Comparison of ENCODE assay signal across 8 cellular contexts in the genomic region with DNA sequence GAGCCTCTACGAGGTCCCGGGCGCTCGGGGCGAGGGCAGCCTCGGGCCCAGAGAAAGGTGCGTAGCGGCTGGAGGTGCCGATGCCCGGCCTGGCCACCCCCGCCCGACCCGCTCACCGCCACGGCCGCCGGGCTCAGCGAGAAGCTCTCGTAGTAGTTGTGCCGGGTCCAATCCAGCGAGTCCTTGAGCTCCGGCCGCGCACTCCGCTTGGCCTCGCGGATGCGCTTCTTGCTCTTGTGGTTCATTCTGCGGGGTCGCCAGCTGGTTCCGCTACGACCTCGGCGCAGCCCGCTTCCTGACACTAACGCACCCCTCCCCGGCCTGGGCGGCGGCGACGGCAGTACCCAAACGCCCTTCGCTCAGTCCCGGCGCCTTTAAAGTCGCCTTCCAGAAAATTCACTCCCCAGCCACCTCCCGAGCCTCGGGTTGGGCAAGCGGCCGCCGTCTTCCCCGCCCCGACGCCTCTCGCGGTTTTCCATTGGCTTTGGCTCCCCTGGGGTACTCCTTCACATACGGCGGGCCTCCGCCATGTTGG. TPM values are rescaled to one million over a fixed set of nuclear protein-coding genes. Genes with fewer than 3 reads are reported as not detected.
A peak's percentile ranks its signal among the peaks of the same experiment; 100 is the strongest.
DNase-seq lines count a peak whose midpoint lies in the region; ATAC-seq, FAIRE-seq and TF ChIP-seq lines count a peak whose summit lies in the region.

Gene JMJD6 (minus strand): TSS at position 376 of the 535 bp plus-strand sequence. CDS start 131 bp downstream, at position 245.

- H3F3A ChIP-seq in Loucy (ENCODE audit: low read depth) = 0 out of 2 replicates have a peak, but pooled peaks cover 3% of the 10 kb centered on the region

- peaks cover 19 to 54% (median 41%) of the 10 kb centered on the region in 3 experiments; a peak in 6 of 7 replicates for H3K36me3 Mint-ChIP-seq in H9 (ENCODE audit: insufficient read depth in 1 of 3, low read depth in 3 of 3)
- H3K36me3 Mint-ChIP-seq in activated naive CD8-positive, alpha-beta T cell treated with anti-CD3 and anti-CD28 coated beads, Interleukin-2, amount 50 U/mL, for 24 hours (ENCODE audit: low read depth) = peaks cover 69% of the 10 kb centered on the region

- peak within 1 kb of the TSS; percentile 65 to 94 (median 89); a peak in 6 of 7 replicates for H3K27ac Mint-ChIP-seq in H9
- H3K27ac Mint-ChIP-seq in activated naive CD8-positive, alpha-beta T cell treated with anti-CD3 and anti-CD28 coated beads, Interleukin-2, amount 50 U/mL, for 24 hours = peak within 1 kb of the TSS; percentile 92

- H3K9me3 ChIP-seq in H9 (ENCODE audit: control insufficient read depth, low read depth, low read length) (no peaks in the 10 kb centered on the region), Loucy (ENCODE audit: insufficient read depth, low read depth, low read length) (no peaks in the 10 kb centered on the region), pancreas (no peaks in the 10 kb centered on the region)

- H3K56ac ChIP-seq in H9 (ENCODE audit: insufficient read length, low read depth, low read length) = peak within 1 kb of the TSS; percentile 52

- no peak within 1 kb of the TSS for H2BK12ac ChIP-seq in H9 (ENCODE audit: insufficient read length, low read depth, low read length)

- H3K23ac ChIP-seq in H9 (ENCODE audit: insufficient read length, low read depth, low read length) = no peak within 1 kb of the TSS

- peaks cover 13% of the 10 kb centered on the region for H3K23me2 ChIP-seq in H9 (ENCODE audit: insufficient read length, low read depth, low read length, poor library complexity, severe bottlenecking)

- no peaks in the 10 kb centered on the region for H4K20me1 ChIP-seq in H9 (ENCODE audit: control insufficient read depth, insufficient read depth, insufficient read length)
- H4K20me1 ChIP-seq in Loucy (ENCODE audit: insufficient read depth, low read length, poor library complexity, severe bottlenecking) = peaks cover 64% of the 10 kb centered on the region

- peak within 1 kb of the TSS; percentile 88 to 92 for H3K4me3 Mint-ChIP-seq in H9
- H3K4me3 Mint-ChIP-seq in activated naive CD8-positive, alpha-beta T cell treated with anti-CD3 and anti-CD28 coated beads, Interleukin-2, amount 50 U/mL, for 24 hours = peak within 1 kb of the TSS; percentile 96

- peak within 1 kb of the TSS; percentile 27 for H2BK5ac ChIP-seq in H9 (ENCODE audit: insufficient read length, low read length)

- H2AFZ ChIP-seq in H9 (ENCODE audit: low read length) (no peak within 1 kb of the TSS), Loucy (ENCODE audit: low read length) (peak within 1 kb of the TSS; percentile 86)

- peak within 1 kb of the TSS; percentile 98 for H3K18ac ChIP-seq in H9 (ENCODE audit: insufficient read length, low read depth, low read length)

- H4K5ac ChIP-seq in H9 (ENCODE audit: insufficient read length, low read depth, low read length) = no peak within 1 kb of the TSS

- no peak within 1 kb of the TSS for H4K8ac ChIP-seq in H9 (replicated peaks; ENCODE audit: insufficient read length, low read depth, low read length)

- WGBS in H9 (ENCODE audit: extremely low coverage, insufficient read length, low lambda C conversion rate) = no CpG with 5 or more reads among the region's 59 CpGs
- 1% methylated on average over 58 to 59 of the region's 59 CpGs for WGBS in pancreas, 2 donors
- under 1% methylated on average over 59 of the region's 59 CpGs for WGBS in urinary bladder

- peaks cover 14 to 15% of the 10 kb centered on the region in 2 experiments for H3K4me1 Mint-ChIP-seq in H9
- peaks cover 66% of the 10 kb centered on the region for H3K4me1 Mint-ChIP-seq in activated naive CD8-positive, alpha-beta T cell treated with anti-CD3 and anti-CD28 coated beads, Interleukin-2, amount 50 U/mL, for 24 hours

- no peak within 1 kb of the TSS for H3T11ph ChIP-seq in H9 (ENCODE audit: low read length)

- H3K9me2 ChIP-seq in Loucy (replicated peaks; ENCODE audit: low read depth, low read length) = no peaks in the 10 kb centered on the region

- no peaks in the 10 kb centered on the region for H3K9me3 Mint-ChIP-seq in H9
- H3K9me3 Mint-ChIP-seq in activated naive CD8-positive, alpha-beta T cell treated with anti-CD3 and anti-CD28 coated beads, Interleukin-2, amount 50 U/mL, for 24 hours = no peaks in the 10 kb centered on the region

- H3K27ac ChIP-seq in H9 (ENCODE audit: insufficient read length, low read depth, low read length) (peak within 1 kb of the TSS; percentile 57), pancreas (peak within 1 kb of the TSS; percentile 99 to 100 (median 100)), urinary bladder (ENCODE audit: low read depth) (peak within 1 kb of the TSS; percentile 100)

- H2AK5ac ChIP-seq in H9 (ENCODE audit: insufficient read length, low read length) = no peak within 1 kb of the TSS

- H3K4me3 ChIP-seq in GM08714 (ENCODE audit: low read length) (peak within 1 kb of the TSS; percentile 93), Loucy (ENCODE audit: low read length, poor library complexity, severe bottlenecking) (peak within 1 kb of the TSS; percentile 90), pancreas (peak within 1 kb of the TSS; percentile 77 to 97 (median 88)), urinary bladder (ENCODE audit: low read depth, low read length) (peak within 1 kb of the TSS; percentile 89)

- DNase-seq in H9 = peak; percentile 99
- DNase-seq in RPMI8226 = peak; percentile 96
- DNase-seq in activated naive CD8-positive, alpha-beta T cell treated with anti-CD3 and anti-CD28 coated beads, Interleukin-2, amount 50 U/mL, for 24 hours = peak; percentile 94
- peak; percentile 98 for DNase-seq in cardiac septum (ENCODE audit: low spot score)
- peak; percentile 94 to 98 (median 97) for DNase-seq in pancreas

- TF ChIP-seq CTCF in H9 (conservative IDR thresholded peaks at IDR 0.05) (no peak), Loucy (conservative IDR thresholded peaks at IDR 0.05; ENCODE audit: low read length) (no peak), pancreas (IDR thresholded peaks at IDR 0.05) (no peak)

- peak within 1 kb of the TSS; percentile 32; the same call in 1 of the 2 replicates for H3K4ac ChIP-seq in H9 (ENCODE audit: low read depth, low read length)

- H3K4me1 ChIP-seq in H9 (ENCODE audit: insufficient read depth, low read length) (no peaks in the 10 kb centered on the region), Loucy (ENCODE audit: insufficient read depth, low read length, poor library complexity, severe bottlenecking) (peaks cover 48% of the 10 kb centered on the region), pancreas (peaks cover 14 to 33% (median 25%) of the 10 kb centered on the region in 3 donors), urinary bladder (ENCODE audit: insufficient read depth) (peaks cover 2% of the 10 kb centered on the region)

- H2BK120ac ChIP-seq in H9 (ENCODE audit: low read depth, low read length, poor library complexity, severe bottlenecking) = peak within 1 kb of the TSS; percentile 31

- no peaks in the 10 kb centered on the region for H3K27me3 Mint-ChIP-seq in H9 (ENCODE audit: low read depth)
- H3K27me3 Mint-ChIP-seq in activated naive CD8-positive, alpha-beta T cell treated with anti-CD3 and anti-CD28 coated beads, Interleukin-2, amount 50 U/mL, for 24 hours = no peaks in the 10 kb centered on the region

- H2BK20ac ChIP-seq in H9 (ENCODE audit: low read depth, low read length, poor library complexity, severe bottlenecking) = no peak within 1 kb of the TSS

- H3K9ac ChIP-seq in H9 (ENCODE audit: extremely low read depth, insufficient read length, low read length) (peak within 1 kb of the TSS; percentile 95), Loucy (ENCODE audit: low read depth, low read length, poor library complexity, severe bottlenecking) (peak within 1 kb of the TSS; percentile 99)

- H3K4me2 ChIP-seq in H9 (ENCODE audit: insufficient read depth, insufficient read length, low read length) (peak within 1 kb of the TSS; percentile 94), Loucy (ENCODE audit: low read depth, low read length, poor library complexity, severe bottlenecking) (peak within 1 kb of the TSS; percentile 99)

- no peak for FAIRE-seq in pancreas (lab: Jason Lieb, UNC)

- H3K36me3 ChIP-seq in Loucy (ENCODE audit: insufficient read depth, low read length) (peaks cover 24% of the 10 kb centered on the region), pancreas (peaks cover 0 to 32% (median 19%) of the 10 kb centered on the region in 3 donors), urinary bladder (ENCODE audit: insufficient read depth) (peaks cover 3% of the 10 kb centered on the region)

- H3K27me3 ChIP-seq in H9 (ENCODE audit: insufficient read depth, low read length) = no peaks in the 10 kb centered on the region
- no peaks in the 10 kb centered on the region for H3K27me3 ChIP-seq in Loucy (ENCODE audit: insufficient read depth, low read length, poor library complexity, severe bottlenecking)
- H3K27me3 ChIP-seq in pancreas = no peaks in the 10 kb centered on the region

- peak; percentile 89 for ATAC-seq in activated naive CD8-positive, alpha-beta T cell treated with anti-CD3 and anti-CD28 coated beads, Interleukin-2, amount 50 U/mL, for 24 hours
- peak; percentile 85 to 91 (median 89) for ATAC-seq in pancreas

- H3K79me1 ChIP-seq in H9 (ENCODE audit: insufficient read depth, low read depth, low read length, poor library complexity, severe bottlenecking) = peaks cover 11% of the 10 kb centered on the region

- no peak within 1 kb of the TSS for H2BK15ac ChIP-seq in H9 (ENCODE audit: low read depth, low read length)

- H4K91ac ChIP-seq in H9 (ENCODE audit: insufficient read length, low read depth, low read length) = peak within 1 kb of the TSS; percentile 98

- peak within 1 kb of the TSS; percentile 99 for H3K14ac ChIP-seq in H9 (ENCODE audit: insufficient read depth, low read length)

- H3K79me2 ChIP-seq in H9 (ENCODE audit: insufficient read depth, low read length) = peaks cover 9% of the 10 kb centered on the region; the same call in 1 of the 2 replicates
- peaks cover 90% of the 10 kb centered on the region for H3K79me2 ChIP-seq in Loucy (ENCODE audit: insufficient read depth, low read length)

- intact Hi-C loops in cardiac septum (cut with DNase I) (loop anchor here (1.0 kb wide), 1 partner anchor 11 kb away; the partner anchor contains the start of gene SRSF2), pancreas (cut with DNase I) (no loop called here)

RNA-seq across cellular contexts. Expression of gene JMJD6, which starts in this region (rescaled TPM):
- total RNA-seq in H9 (2021) (26.3 and 28.9 TPM in 2 replicates), cardiac septum (60.7 TPM), pancreas (10 to 100 TPM; 12.4 to 18.2 (median 15.1) TPM), urinary bladder (13.5 TPM)
- polyA plus RNA-seq in pancreas (10 to 100 TPM; 30.3 to 54.0 TPM), urinary bladder (41.4 TPM)

Comparison
In these comparisons a context has a peak if more than half of its experiments do, and no peak if none do; other contexts are left out.
1. Peak in every context shown above with its lines: DNase-seq, ATAC-seq, H3K4me3 ChIP-seq and H3K27ac ChIP-seq.